Comparison of ENCODE assay signal across 19 cellular contexts in the genomic region with DNA sequence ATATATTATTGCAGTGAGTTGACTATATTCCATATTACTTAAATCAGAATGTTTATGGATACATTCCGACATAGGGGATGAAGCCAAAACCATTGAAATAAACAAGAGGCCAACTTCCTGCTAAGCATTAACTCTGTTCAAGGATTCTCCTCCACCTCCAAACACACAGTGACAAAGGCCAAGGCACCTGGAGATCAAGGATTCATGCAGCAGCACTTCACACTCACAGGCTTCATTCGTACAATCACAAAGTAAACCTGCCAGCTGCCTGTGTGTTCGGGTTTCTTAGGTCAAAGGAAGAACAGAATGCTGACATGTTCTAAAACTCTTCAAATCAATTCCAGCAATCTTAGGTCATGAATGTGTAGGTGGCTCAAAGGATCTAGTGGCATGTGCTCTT.
"Had no signal": no experiment of that assay in that cellular context is flagged by ENCODE, and none has a peak within 500 bp of the region (broad histone marks: within the 10 kb centered on the region; RNA-seq: fewer than 3 reads in every experiment).

No MANE protein-coding gene starts in this region.

- H3K4me2 ChIP-seq: hepatocyte had no signal

- H3K27me3 Mint-ChIP-seq: naive thymus-derived CD4-positive, alpha-beta T cell; stimulated activated naive CD8-positive, alpha-beta T cell treated with anti-CD3 and anti-CD28 coated beads, Interleukin-15, Interleukin-2, amounts not matched to agents 100 ng/mL and 50 ng/mL, for 24 hours had no signal

- H3K27me3 ChIP-seq: hepatocyte, ovary, tibial artery, upper lobe of left lung, uterus had no signal

- H3K27ac Mint-ChIP-seq: stimulated activated effector memory CD8-positive, alpha-beta T cell treated with anti-CD3 and anti-CD28 coated beads, Interleukin-12 subunit alpha, Interleukin-12 subunit beta, amount 100 ng/mL, for 72 hours; stimulated activated naive CD8-positive, alpha-beta T cell treated with anti-CD3 and anti-CD28 coated beads, Interleukin-15, Interleukin-2, amounts not matched to agents 100 ng/mL and 50 ng/mL, for 24 hours had no signal

- DNase-seq: effector CD4-positive, alpha-beta T cell; foreskin melanocyte; head of caudate nucleus; left colon; left ventricle myocardium superior; mesendoderm; naive thymus-derived CD4-positive, alpha-beta T cell; ovary; right cardiac atrium; stimulated activated CD4-positive, alpha-beta T cell treated with anti-CD3 and anti-CD28 coated beads, Interleukin-4, amount 100 ng/mL, for 1 hour; stimulated activated CD8-positive, alpha-beta memory T cell treated with anti-CD3 and anti-CD28 coated beads, Interleukin-4, amount 100 ng/mL, for 48 hours; tibial artery; upper lobe of left lung; uterus had no signal

- ATAC-seq: left colon; left ventricle myocardium superior; naive thymus-derived CD4-positive, alpha-beta T cell; right cardiac atrium; stimulated activated effector memory CD8-positive, alpha-beta T cell treated with anti-CD3 and anti-CD28 coated beads, Interleukin-12 subunit alpha, Interleukin-12 subunit beta, amount 100 ng/mL, for 72 hours had no signal

- H3K36me3 ChIP-seq: ovary, uterus had no signal

- H3K9me3 Mint-ChIP-seq: stimulated activated effector memory CD8-positive, alpha-beta T cell treated with anti-CD3 and anti-CD28 coated beads, Interleukin-12 subunit alpha, Interleukin-12 subunit beta, amount 100 ng/mL, for 72 hours; stimulated activated naive CD8-positive, alpha-beta T cell treated with anti-CD3 and anti-CD28 coated beads, Interleukin-15, Interleukin-2, amounts not matched to agents 100 ng/mL and 50 ng/mL, for 24 hours had no signal

- H3K4me1 ChIP-seq: uterus had no signal

- H3K9me3 ChIP-seq: ovary, upper lobe of left lung had no signal

- H3K27ac ChIP-seq: coronary artery, hepatocyte, ovary, tibial artery, uterus had no signal

- H3K4me3 ChIP-seq: coronary artery, hepatocyte, lung, ovary, tibial artery, upper lobe of left lung, uterus had no signal

- H2AFZ ChIP-seq: hepatocyte had no signal

- H3K4me3 Mint-ChIP-seq: naive thymus-derived CD4-positive, alpha-beta T cell; stimulated activated effector memory CD8-positive, alpha-beta T cell treated with anti-CD3 and anti-CD28 coated beads, Interleukin-12 subunit alpha, Interleukin-12 subunit beta, amount 100 ng/mL, for 72 hours; stimulated activated naive CD8-positive, alpha-beta T cell treated with anti-CD3 and anti-CD28 coated beads, Interleukin-15, Interleukin-2, amounts not matched to agents 100 ng/mL and 50 ng/mL, for 24 hours had no signal
